25 cellular contexts compared by ENCODE assay signal in genomic region chr6:159433550-159433949, GRCh38.
"Had no signal": no experiment of that assay in that cellular context is flagged by ENCODE, and none has a peak within 500 bp of the region (broad histone marks: within the 10 kb centered on the region; RNA-seq: fewer than 3 reads in every experiment).

No MANE protein-coding gene starts in this region.

- H3K4me3 ChIP-seq: colonic mucosa, heart right ventricle, left lung, lower lobe of right lung had no signal

- H3K36me3 Mint-ChIP-seq: memory B cell had no signal

- H3K36me3 ChIP-seq: colonic mucosa, heart right ventricle, left lung, lower lobe of right lung had no signal

- H3K9me3 ChIP-seq: colonic mucosa had no signal

- H3K27ac ChIP-seq: colonic mucosa, epithelial cell of prostate, foreskin keratinocyte, heart right ventricle, left lung, lower lobe of right lung had no signal

- H3K4me3 Mint-ChIP-seq: dendritic cell treated with granulocyte-macrophage colony-stimulating factor and Interleukin-4, amounts not matched to agents 40 ng/mL and 50 ng/mL, for 4 days; effector memory CD8-positive, alpha-beta T cell; endodermal cell; memory B cell; naive thymus-derived CD4-positive, alpha-beta T cell had no signal

- FAIRE-seq: endometrium, frontal cortex, islet of Langerhans, keratinocyte had no signal

- H3K27me3 ChIP-seq: colonic mucosa had no signal

- H3K27me3 Mint-ChIP-seq: dendritic cell treated with granulocyte-macrophage colony-stimulating factor and Interleukin-4, amounts not matched to agents 40 ng/mL and 50 ng/mL, for 4 days had no signal

- ATAC-seq: effector memory CD8-positive, alpha-beta T cell; esophagus mucosa; foreskin keratinocyte; heart right ventricle; left lung; left ventricle myocardium superior; lower lobe of right lung; naive thymus-derived CD4-positive, alpha-beta T cell had no signal

- H3K27ac Mint-ChIP-seq: dendritic cell treated with granulocyte-macrophage colony-stimulating factor and Interleukin-4, amounts not matched to agents 40 ng/mL and 50 ng/mL, for 4 days; effector memory CD8-positive, alpha-beta T cell; endodermal cell; memory B cell; naive thymus-derived CD4-positive, alpha-beta T cell had no signal

- H3K4me1 ChIP-seq: colonic mucosa, foreskin keratinocyte, heart right ventricle, left lung, lower lobe of right lung had no signal

- DNase-seq: colonic mucosa; cortex of kidney; effector CD8-positive, alpha-beta T cell; effector memory CD8-positive, alpha-beta T cell; endodermal cell; erythroblast; foreskin keratinocyte; glutamatergic neuron; heart right ventricle; hippocampal formation; left cardiac atrium; left lung; left ventricle myocardium superior; lower lobe of right lung; mesendoderm; midbrain; naive thymus-derived CD4-positive, alpha-beta T cell had no signal

- H3K4me1 Mint-ChIP-seq: memory B cell; naive thymus-derived CD4-positive, alpha-beta T cell had no signal
